ENCODE assay signal across 26 cellular contexts in the genomic region with DNA sequence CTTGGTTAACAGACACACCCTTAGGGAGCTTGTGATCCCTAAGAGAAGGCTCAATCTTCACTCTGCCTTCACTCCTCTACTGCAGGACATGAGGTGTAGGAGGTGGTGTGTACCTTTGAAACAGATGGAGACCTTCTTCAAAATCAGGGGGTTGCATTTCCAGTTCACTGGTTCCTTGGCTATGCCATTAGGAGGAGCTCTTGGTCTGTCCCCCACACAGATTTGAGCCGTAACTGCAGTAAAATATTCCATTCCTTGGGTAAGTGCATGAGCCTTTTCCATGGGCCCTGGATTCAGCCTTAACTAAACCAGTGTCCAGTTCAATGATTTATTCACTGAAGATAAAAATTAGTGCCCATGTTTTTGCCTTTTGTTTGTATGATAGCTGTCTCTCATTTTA.
A peak's percentile ranks its signal among the peaks of the same experiment; 100 is the strongest.
DNase-seq lines count a peak whose midpoint lies in the region; ATAC-seq and TF ChIP-seq lines count a peak whose summit lies in the region.
"Had no signal": no experiment of that assay in that cellular context is flagged by ENCODE, and none has a peak within 500 bp of the region (broad histone marks: within the 10 kb centered on the region; RNA-seq: fewer than 3 reads in every experiment).

No MANE protein-coding gene starts in this region.

- H3K36me3 ChIP-seq in heart left ventricle (no peaks in the 10 kb centered on the region), right atrium auricular region (no peaks in the 10 kb centered on the region), OCI-LY1 (ENCODE audit: insufficient read depth, low read length) (peaks cover 76% of the 10 kb centered on the region)
- H3K36me3 ChIP-seq: ascending aorta, ovary, tibial artery had no signal

- TF ChIP-seq CTCF in heart left ventricle (IDR thresholded peaks at IDR 0.05), result peak in 7 of 12 donors; percentile 12 to 28 (median 24)
- no peak for TF ChIP-seq CTCF in right atrium auricular region (IDR thresholded peaks at IDR 0.05)
- TF ChIP-seq CTCF in OCI-LY1 (IDR thresholded peaks at IDR 0.05; ENCODE audit: low read length), result peak; percentile 11; the same call in 1 of the 2 replicates

- ATAC-seq in heart left ventricle, result no peak
- ATAC-seq: A549; activated CD8-positive, alpha-beta memory T cell treated with anti-CD3 and anti-CD28 coated beads, Interleukin-2, amount 10 ng/mL, durations not matched to agents 7 days and 5 days; activated naive CD4-positive, alpha-beta T cell treated with anti-CD3 and anti-CD28 coated beads, Interleukin-2, amount 50 U/mL, for 72 hours; PC-3; stimulated activated naive CD8-positive, alpha-beta T cell treated with anti-CD3 and anti-CD28 coated beads, Interleukin-15, amount 100 ng/mL, for 72 hours had no signal

- H3K4me1 ChIP-seq in heart left ventricle (peaks cover 0 to 6% (median 0%) of the 10 kb centered on the region in 12 donors), right atrium auricular region (no peaks in the 10 kb centered on the region), OCI-LY1 (ENCODE audit: insufficient read depth, low read length, severe bottlenecking) (no peaks in the 10 kb centered on the region)
- H3K4me1 ChIP-seq: A549, ascending aorta, tibial artery had no signal

- no peak overlapping the region for H3K9ac ChIP-seq in OCI-LY1 (ENCODE audit: low read length)
- H3K9ac ChIP-seq: BLaER1 treated with 17β-estradiol and CSF1 and Interleukin-3, amounts not matched to agents 10 nM and 100 nM had no signal

- H3K4me3 ChIP-seq in heart left ventricle (no peak overlapping the region), right atrium auricular region (no peak overlapping the region), OCI-LY1 (ENCODE audit: low read depth, low read length, poor library complexity, severe bottlenecking) (no peak overlapping the region)
- H3K4me3 ChIP-seq: A549; ascending aorta; BLaER1 treated with 17β-estradiol and CSF1 and Interleukin-3, amounts not matched to agents 10 nM and 100 nM; ovary; tibial artery had no signal

- H3F3A ChIP-seq in OCI-LY1 (ENCODE audit: insufficient read depth, low read length), result no peaks in the 10 kb centered on the region

- no peaks in the 10 kb centered on the region for H3K79me2 ChIP-seq in OCI-LY1 (ENCODE audit: insufficient read depth, low read length)

- no peaks in the 10 kb centered on the region for H3K9me2 ChIP-seq in OCI-LY1 (ENCODE audit: low read depth, low read length)

- intact Hi-C loops in heart left ventricle (cut with DNase I), result loop anchor here in 1 of 10 donors (10.0 kb wide), 1 partner anchor 209 kb away; no protein-coding TSS in a partner anchor

- no peak overlapping the region for H3K4me2 ChIP-seq in OCI-LY1 (ENCODE audit: low read length)
- H3K4me2 ChIP-seq: A549; BLaER1 treated with 17β-estradiol and CSF1 and Interleukin-3, amounts not matched to agents 10 nM and 100 nM had no signal

- peaks cover 0 to 7% (median 0%) of the 10 kb centered on the region in 9 donors for H3K27me3 ChIP-seq in heart left ventricle
- H3K27me3 ChIP-seq in right atrium auricular region, result no peaks in the 10 kb centered on the region
- no peaks in the 10 kb centered on the region for H3K27me3 ChIP-seq in OCI-LY1 (ENCODE audit: insufficient read depth, low read length)
- H3K27me3 ChIP-seq: ascending aorta; BLaER1 treated with 17β-estradiol and CSF1 and Interleukin-3, amounts not matched to agents 10 nM and 100 nM; ovary; tibial artery had no signal

- H2AFZ ChIP-seq in OCI-LY1 (ENCODE audit: low read length), result no peak overlapping the region

- H3K27ac ChIP-seq in heart left ventricle, result no peak overlapping the region
- H3K27ac ChIP-seq in right atrium auricular region, result no peak overlapping the region
- H3K27ac ChIP-seq in OCI-LY1 (ENCODE audit: low read depth, low read length, poor library complexity, severe bottlenecking), result no peak overlapping the region
- H3K27ac ChIP-seq: A549; ascending aorta; BLaER1 treated with 17β-estradiol and CSF1 and Interleukin-3, amounts not matched to agents 10 nM and 100 nM; ovary; tibial artery had no signal

- TF ChIP-seq POLR2A in heart left ventricle (IDR thresholded peaks at IDR 0.05), result no peak

- H3K9me3 ChIP-seq in heart left ventricle (no peaks in the 10 kb centered on the region), right atrium auricular region (no peaks in the 10 kb centered on the region), OCI-LY1 (ENCODE audit: low read length) (no peaks in the 10 kb centered on the region)
- H3K9me3 ChIP-seq: A549; ascending aorta; BLaER1 treated with 17β-estradiol and CSF1 and Interleukin-3, amounts not matched to agents 10 nM and 100 nM; ovary; tibial artery had no signal

- no peaks in the 10 kb centered on the region for H4K20me1 ChIP-seq in OCI-LY1 (ENCODE audit: insufficient read depth, low read length)
- H4K20me1 ChIP-seq: BLaER1 treated with 17β-estradiol and CSF1 and Interleukin-3, amounts not matched to agents 10 nM and 100 nM had no signal

- DNase-seq in heart left ventricle (no peak), right atrium auricular region (ENCODE audit: low spot score) (no peak), iPS-NIHi7 (ENCODE audit: extremely low spot score) (peak; percentile 38), GM19238 (ENCODE audit: insufficient read length, low spot score) (no peak), T-helper 2 cell (no peak), NAMALWA (ENCODE audit: low spot score) (no peak)
- no peak for DNase-seq in activated T-cell treated with anti-CD3 and anti-CD28 coated beads, Interleukin-2, amount 50 U/mL, for 1 hour
- DNase-seq: activated CD4-positive, alpha-beta T cell treated with anti-CD3 and anti-CD28 coated beads for 4 hours; activated CD8-positive, alpha-beta memory T cell treated with anti-CD3 and anti-CD28 coated beads, Interleukin-2, amount 10 ng/mL, durations not matched to agents 7 days and 5 days; central memory CD4-positive, alpha-beta T cell; EL; erythroblast; H7; kidney glomerular epithelial cell; naive B cell; NCI-H774; ovary; PC-3; right cardiac atrium; stimulated activated naive CD8-positive, alpha-beta T cell treated with anti-CD3 and anti-CD28 coated beads, Interleukin-15, amount 100 ng/mL, for 72 hours; tibial artery had no signal

- 50 to 74% (median 71%) methylated on average over 1 of the region's 1 CpG for WGBS in heart left ventricle, 4 donors

Comparison
In these comparisons a context has a peak if more than half of its experiments do, and no peak if none do; other contexts are left out.
1. CTCF ChIP-seq: peak in heart left ventricle (7 of 12) and OCI-LY1 (single experiment); none in right atrium auricular region (0 of 2).